30 cellular contexts compared by ENCODE assay signal in genomic region chr10:27912241-27912640, GRCh38.
"Had no signal": no experiment of that assay in that cellular context is flagged by ENCODE, and none has a peak within 500 bp of the region (broad histone marks: within the 10 kb centered on the region; RNA-seq: fewer than 3 reads in every experiment).

No MANE protein-coding gene starts in this region.

- H3K9me3 Mint-ChIP-seq: activated CD4-positive, alpha-beta memory T cell treated with anti-CD3 and anti-CD28 coated beads, Interleukin-2, amount 10 ng/mL, durations not matched to agents 7 days and 5 days; activated CD4-positive, alpha-beta T cell treated with anti-CD3 and anti-CD28 coated beads, Interleukin-2, amount 10 ng/mL, durations not matched to agents 24 days and 14 days; activated T-helper 17 cell treated with anti-CD3 and anti-CD28 coated beads, Interleukin-2, amount 50 U/mL, for 72 hours; dendritic cell treated with granulocyte-macrophage colony-stimulating factor and Interleukin-4, amounts not matched to agents 40 ng/mL and 50 ng/mL, for 4 days; T-helper 2 cell treated with Interferon-gamma antibody and Interleukin-4, amounts not matched to agents 5 μg/mL and 100 μg/mL, for 36 hours had no signal

- H3K36me3 Mint-ChIP-seq: naive B cell; stimulated activated naive B cell treated with anti-CD40 and anti-IgM and Interleukin-4, amounts not matched to agents 10 μg/mL and 1 μg/mL and 100 μg/mL, for 72 hours had no signal

- H3K4me3 ChIP-seq: breast epithelium, esophagus squamous epithelium, gastrocnemius medialis, pancreas, prostate gland, sigmoid colon, stomach, thyroid gland, upper lobe of left lung, vagina had no signal

- H3K27ac Mint-ChIP-seq: activated CD4-positive, alpha-beta memory T cell treated with anti-CD3 and anti-CD28 coated beads, Interleukin-2, amount 10 ng/mL, durations not matched to agents 7 days and 5 days; activated CD4-positive, alpha-beta T cell treated with anti-CD3 and anti-CD28 coated beads, Interleukin-2, amount 10 ng/mL, durations not matched to agents 24 days and 14 days; activated T-cell treated with anti-CD3 and anti-CD28 coated beads, Interleukin-2, amount 50 U/mL, for 24 hours; activated T-helper 17 cell treated with anti-CD3 and anti-CD28 coated beads, Interleukin-2, amount 50 U/mL, for 72 hours; dendritic cell treated with granulocyte-macrophage colony-stimulating factor and Interleukin-4, amounts not matched to agents 40 ng/mL and 50 ng/mL, for 4 days; naive B cell; stimulated activated naive B cell treated with anti-CD40 and anti-IgM and Interleukin-4, amounts not matched to agents 10 μg/mL and 1 μg/mL and 100 μg/mL, for 72 hours; T-helper 2 cell treated with Interferon-gamma antibody and Interleukin-4, amounts not matched to agents 5 μg/mL and 100 μg/mL, for 36 hours had no signal

- DNase-seq: activated CD4-positive, alpha-beta memory T cell treated with anti-CD3 and anti-CD28 coated beads, Interleukin-2, amount 10 ng/mL, durations not matched to agents 7 days and 5 days; activated CD4-positive, alpha-beta T cell treated with anti-CD3 and anti-CD28 coated beads, Interleukin-2, amount 10 ng/mL, durations not matched to agents 24 days and 14 days; activated CD4-positive, CD25-positive, alpha-beta regulatory T cell treated with anti-CD3 and anti-CD28 coated beads, Interleukin-2, amount 50 U/mL, for 72 hours; activated CD8-positive, alpha-beta memory T cell treated with anti-CD3 and anti-CD28 coated beads, Interleukin-2, amount 50 U/mL, for 48 hours; activated gamma-delta T cell treated with Interleukin-2 at 50 U/mL for 16 hours; activated naive CD4-positive, alpha-beta T cell treated with anti-CD3 and anti-CD28 coated beads, Interleukin-2, amount 50 U/mL, for 16 hours; activated T-cell treated with anti-CD3 and anti-CD28 coated beads, Interleukin-2, amount 50 U/mL, for 24 hours; amygdala; central memory CD4-positive, alpha-beta T cell; esophagus squamous epithelium; gastrocnemius medialis; hippocampal formation; naive B cell; nucleus accumbens; pancreas; sigmoid colon; stimulated activated CD4-positive, alpha-beta T cell treated with anti-CD3 and anti-CD28 coated beads, Interleukin-15, amount 100 ng/mL, for 24 hours; stimulated activated CD4-positive, alpha-beta T cell treated with anti-CD3 and anti-CD28 coated beads, Interleukin-2, amount 100 ng/mL, for 24 hours; stimulated activated naive B cell treated with anti-CD40 and anti-IgM and Interleukin-4, amounts not matched to agents 10 μg/mL and 1 μg/mL and 100 μg/mL, for 72 hours; stomach; T-helper 1 cell; thyroid gland; upper lobe of left lung had no signal

- H3K4me1 ChIP-seq: breast epithelium, esophagus squamous epithelium, gastrocnemius medialis, pancreas, prostate gland, thyroid gland, upper lobe of left lung, vagina had no signal

- H3K4me1 Mint-ChIP-seq: activated CD4-positive, alpha-beta memory T cell treated with anti-CD3 and anti-CD28 coated beads, Interleukin-2, amount 10 ng/mL, durations not matched to agents 7 days and 5 days; activated CD4-positive, alpha-beta T cell treated with anti-CD3 and anti-CD28 coated beads, Interleukin-2, amount 10 ng/mL, durations not matched to agents 24 days and 14 days; activated T-helper 17 cell treated with anti-CD3 and anti-CD28 coated beads, Interleukin-2, amount 50 U/mL, for 72 hours; naive B cell; stimulated activated naive B cell treated with anti-CD40 and anti-IgM and Interleukin-4, amounts not matched to agents 10 μg/mL and 1 μg/mL and 100 μg/mL, for 72 hours had no signal

- H3K4me3 Mint-ChIP-seq: activated CD4-positive, alpha-beta memory T cell treated with anti-CD3 and anti-CD28 coated beads, Interleukin-2, amount 10 ng/mL, durations not matched to agents 7 days and 5 days; activated CD4-positive, alpha-beta T cell treated with anti-CD3 and anti-CD28 coated beads, Interleukin-2, amount 10 ng/mL, durations not matched to agents 24 days and 14 days; activated T-cell treated with anti-CD3 and anti-CD28 coated beads, Interleukin-2, amount 50 U/mL, for 24 hours; activated T-helper 17 cell treated with anti-CD3 and anti-CD28 coated beads, Interleukin-2, amount 50 U/mL, for 72 hours; dendritic cell treated with granulocyte-macrophage colony-stimulating factor and Interleukin-4, amounts not matched to agents 40 ng/mL and 50 ng/mL, for 4 days; naive B cell; stimulated activated naive B cell treated with anti-CD40 and anti-IgM and Interleukin-4, amounts not matched to agents 10 μg/mL and 1 μg/mL and 100 μg/mL, for 72 hours; T-helper 2 cell treated with Interferon-gamma antibody and Interleukin-4, amounts not matched to agents 5 μg/mL and 100 μg/mL, for 36 hours had no signal

- H3K27me3 Mint-ChIP-seq: activated CD4-positive, alpha-beta memory T cell treated with anti-CD3 and anti-CD28 coated beads, Interleukin-2, amount 10 ng/mL, durations not matched to agents 7 days and 5 days; dendritic cell treated with granulocyte-macrophage colony-stimulating factor and Interleukin-4, amounts not matched to agents 40 ng/mL and 50 ng/mL, for 4 days; naive B cell; stimulated activated naive B cell treated with anti-CD40 and anti-IgM and Interleukin-4, amounts not matched to agents 10 μg/mL and 1 μg/mL and 100 μg/mL, for 72 hours had no signal

- H3K9me3 ChIP-seq: breast epithelium, esophagus squamous epithelium, gastrocnemius medialis, pancreas, prostate gland, sigmoid colon, stomach, thyroid gland, upper lobe of left lung, vagina had no signal

- H3K27me3 ChIP-seq: breast epithelium, esophagus squamous epithelium, gastrocnemius medialis, pancreas, sigmoid colon, stomach, thyroid gland, upper lobe of left lung, vagina had no signal

- H3K27ac ChIP-seq: breast epithelium, esophagus squamous epithelium, gastrocnemius medialis, pancreas, prostate gland, sigmoid colon, stomach, thyroid gland, upper lobe of left lung, vagina, VCaP had no signal

- H3K36me3 ChIP-seq: breast epithelium, esophagus squamous epithelium, gastrocnemius medialis, pancreas, prostate gland, sigmoid colon, stomach, thyroid gland, upper lobe of left lung, vagina had no signal
